ENCODE assay signal across 8 cellular contexts in the genomic region with DNA sequence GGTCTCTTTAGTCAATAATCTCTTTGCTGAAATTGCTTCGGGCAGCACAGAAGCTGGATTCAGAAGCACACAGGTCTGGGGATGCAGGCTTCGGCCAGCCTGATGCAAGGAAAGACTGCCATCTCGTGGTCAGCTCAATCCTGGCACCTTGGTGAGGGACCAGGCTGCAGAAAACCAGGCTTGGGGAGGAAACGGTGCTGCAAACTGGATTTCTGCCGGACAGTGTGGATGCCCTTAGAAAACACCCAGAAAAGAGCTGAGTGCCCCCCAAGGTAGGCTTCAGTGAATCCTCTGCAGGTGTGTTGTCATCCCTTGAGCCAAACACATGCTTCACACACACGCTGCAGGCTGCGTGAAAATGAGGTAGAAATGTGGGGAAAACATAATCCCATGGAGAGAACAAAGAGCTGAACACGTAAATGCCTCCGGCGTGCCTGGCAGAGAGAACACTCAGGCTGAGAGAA.
DNase-seq lines count a peak whose midpoint lies in the region; ATAC-seq and TF ChIP-seq lines count a peak whose summit lies in the region.

No MANE protein-coding gene starts in this region.

- no peak overlapping the region for H2AFZ ChIP-seq in GM23248

- TF ChIP-seq POLR2A in right lobe of liver (IDR thresholded peaks at IDR 0.05), result no peak

- H3K27me3 ChIP-seq in DOHH2 (ENCODE audit: control insufficient read depth, low read length), result peaks cover 5% of the 10 kb centered on the region; the same call in 1 of the 2 replicates
- no peaks in the 10 kb centered on the region; the same call in 1 of the 2 replicates for H3K27me3 ChIP-seq in GM23248 (replicated peaks; ENCODE audit: insufficient read depth)
- no peaks in the 10 kb centered on the region for H3K27me3 ChIP-seq in right lobe of liver

- no peaks in the 10 kb centered on the region for H3K9me3 ChIP-seq in DOHH2 (ENCODE audit: control insufficient read depth, insufficient read depth, low read length)
- H3K9me3 ChIP-seq in GM23248 (ENCODE audit: low read depth), result no peaks in the 10 kb centered on the region
- H3K9me3 ChIP-seq in right lobe of liver, result no peaks in the 10 kb centered on the region

- no peak overlapping the region for H3K27ac Mint-ChIP-seq in chondrocyte (ENCODE audit: unreplicated experiment)

- no peaks in the 10 kb centered on the region for H3K4me1 Mint-ChIP-seq in chondrocyte (ENCODE audit: low read depth)

- H3K9me3 Mint-ChIP-seq in chondrocyte (ENCODE audit: low read depth), result no peaks in the 10 kb centered on the region

- H3K36me3 ChIP-seq in DOHH2 (ENCODE audit: control insufficient read depth, low read length), result no peaks in the 10 kb centered on the region
- no peaks in the 10 kb centered on the region for H3K36me3 ChIP-seq in GM23248 (ENCODE audit: low read depth)
- no peaks in the 10 kb centered on the region for H3K36me3 ChIP-seq in right lobe of liver

- no peaks in the 10 kb centered on the region for H3K36me3 Mint-ChIP-seq in chondrocyte (ENCODE audit: low read depth)

- no peak overlapping the region for H3K4me3 Mint-ChIP-seq in chondrocyte (ENCODE audit: unreplicated experiment)

- H3K4me1 ChIP-seq in DOHH2 (ENCODE audit: control insufficient read depth, low read length), result no peaks in the 10 kb centered on the region
- no peaks in the 10 kb centered on the region for H3K4me1 ChIP-seq in GM23248 (ENCODE audit: insufficient read depth)
- no peaks in the 10 kb centered on the region for H3K4me1 ChIP-seq in right lobe of liver

- H3K9me2 ChIP-seq in DOHH2 (replicated peaks; ENCODE audit: control insufficient read depth, low read length) (no peaks in the 10 kb centered on the region), GM23248 (ENCODE audit: insufficient read depth) (no peaks in the 10 kb centered on the region)

- H4K20me1 ChIP-seq in DOHH2 (ENCODE audit: control insufficient read depth, insufficient read depth, low read depth, low read length), result no peaks in the 10 kb centered on the region
- no peaks in the 10 kb centered on the region for H4K20me1 ChIP-seq in GM23248 (ENCODE audit: insufficient read depth)

- H3K27me3 Mint-ChIP-seq in chondrocyte (ENCODE audit: low read depth), result peaks cover 15% of the 10 kb centered on the region

- no peak overlapping the region for H3K9ac ChIP-seq in GM23248

- H3K4me3 ChIP-seq in DOHH2 (ENCODE audit: low read length) (no peak overlapping the region), GM23248 (no peak overlapping the region), right lobe of liver (no peak overlapping the region)

- in situ Hi-C loops in GM23248 (cut with MboI), result no loop called here

- intact Hi-C loops in right lobe of liver (cut with DNase I), result no loop called here

- no peaks in the 10 kb centered on the region for H3F3A ChIP-seq in DOHH2 (ENCODE audit: control insufficient read depth, insufficient read depth)
- no peaks in the 10 kb centered on the region for H3F3A ChIP-seq in GM23248 (ENCODE audit: insufficient read depth)

- ATAC-seq in right lobe of liver (peak; percentile 87 to 93 (median 90)), GM18517 (IDR thresholded peaks at IDR 0.05; ENCODE audit: unreplicated experiment) (no peak)

- H3K27ac ChIP-seq in DOHH2 (ENCODE audit: low read depth, low read length), result no peak overlapping the region
- no peak overlapping the region for H3K27ac ChIP-seq in GM23248
- peak overlapping the region; percentile 88 for H3K27ac ChIP-seq in VCaP
- H3K27ac ChIP-seq in right lobe of liver, result no peak overlapping the region

- H3K4me2 ChIP-seq in DOHH2 (ENCODE audit: low read length) (no peak overlapping the region), GM23248 (ENCODE audit: unreplicated experiment) (no peak overlapping the region)

- DNase-seq in GM23248 (peak; percentile 72), NCI-H128 (lab: John Stamatoyannopoulos, UW; ENCODE audit: unreplicated experiment) (peak; percentile 44), chondrocyte (ENCODE audit: low spot score) (no peak), right lobe of liver (peak; percentile 60 to 71 (median 65))
- peak; percentile 7 for DNase-seq in stimulated activated CD8-positive, alpha-beta memory T cell treated with anti-CD3 and anti-CD28 coated beads, Interleukin-7, amount 100 ng/mL, for 24 hours (ENCODE audit: low read depth)

- WGBS in GM23248 (ENCODE audit: low coverage in 1 of 2, low lambda C conversion rate in 2 of 2, missing lambda C conversion rate in 2 of 2), 2 experiments, result 24 to 33% methylated on average over 10 of the region's 10 CpGs
- WGBS in right lobe of liver (ENCODE audit: insufficient coverage, low coverage, low lambda C conversion rate, missing lambda C conversion rate), result 21% methylated on average over 4 of the region's 10 CpGs

- TF ChIP-seq CTCF in DOHH2 (IDR thresholded peaks at IDR 0.05; ENCODE audit: low read depth, low read length, poor library complexity, severe bottlenecking) (peak; percentile 82), VCaP (conservative IDR thresholded peaks at IDR 0.05) (peak; percentile 96), chondrocyte (IDR thresholded peaks at IDR 0.05) (peak; percentile 83), right lobe of liver (IDR thresholded peaks at IDR 0.05) (peak; percentile 55 to 87 (median 80))

- H3K79me2 ChIP-seq in DOHH2 (ENCODE audit: control insufficient read depth, low read length) (no peaks in the 10 kb centered on the region), GM23248 (ENCODE audit: insufficient read depth) (no peaks in the 10 kb centered on the region)
